In the genomic region with DNA sequence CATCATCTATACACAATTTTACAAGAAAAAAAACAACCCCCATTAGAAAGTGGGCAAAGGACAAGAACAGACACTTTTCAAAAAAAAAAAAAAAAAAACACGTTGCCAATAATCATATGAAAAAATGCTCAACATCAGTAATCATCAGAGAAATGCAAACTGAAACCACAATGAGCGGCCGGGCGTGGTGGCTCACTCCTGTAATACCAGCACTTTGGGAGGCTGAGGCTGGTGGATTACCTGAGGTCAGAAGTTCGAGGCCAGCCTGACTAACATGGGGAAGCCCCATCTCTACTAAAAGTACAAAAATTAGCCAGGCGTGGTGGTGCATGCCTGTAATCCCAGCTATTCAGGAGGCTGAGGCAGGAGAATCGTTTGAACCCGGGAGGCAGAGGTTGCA, we compare ENCODE assay signal across 1 cellular context. TPM values are rescaled to one million over a fixed set of nuclear protein-coding genes. Genes with fewer than 3 reads are reported as not detected.
"Had no signal": no experiment of that assay in that cellular context is flagged by ENCODE, and none has a peak within 500 bp of the region (broad histone marks: within the 10 kb centered on the region; RNA-seq: fewer than 3 reads in every experiment).

No MANE protein-coding gene starts in this region.

RNA-seq across cellular contexts. Expression of a gene that starts 39.5 kb away (rescaled TPM):
- polyA plus RNA-seq: IgD-negative memory B cell had no signal
